Comparison of ENCODE assay signal across 1 cellular context in the genomic region with DNA sequence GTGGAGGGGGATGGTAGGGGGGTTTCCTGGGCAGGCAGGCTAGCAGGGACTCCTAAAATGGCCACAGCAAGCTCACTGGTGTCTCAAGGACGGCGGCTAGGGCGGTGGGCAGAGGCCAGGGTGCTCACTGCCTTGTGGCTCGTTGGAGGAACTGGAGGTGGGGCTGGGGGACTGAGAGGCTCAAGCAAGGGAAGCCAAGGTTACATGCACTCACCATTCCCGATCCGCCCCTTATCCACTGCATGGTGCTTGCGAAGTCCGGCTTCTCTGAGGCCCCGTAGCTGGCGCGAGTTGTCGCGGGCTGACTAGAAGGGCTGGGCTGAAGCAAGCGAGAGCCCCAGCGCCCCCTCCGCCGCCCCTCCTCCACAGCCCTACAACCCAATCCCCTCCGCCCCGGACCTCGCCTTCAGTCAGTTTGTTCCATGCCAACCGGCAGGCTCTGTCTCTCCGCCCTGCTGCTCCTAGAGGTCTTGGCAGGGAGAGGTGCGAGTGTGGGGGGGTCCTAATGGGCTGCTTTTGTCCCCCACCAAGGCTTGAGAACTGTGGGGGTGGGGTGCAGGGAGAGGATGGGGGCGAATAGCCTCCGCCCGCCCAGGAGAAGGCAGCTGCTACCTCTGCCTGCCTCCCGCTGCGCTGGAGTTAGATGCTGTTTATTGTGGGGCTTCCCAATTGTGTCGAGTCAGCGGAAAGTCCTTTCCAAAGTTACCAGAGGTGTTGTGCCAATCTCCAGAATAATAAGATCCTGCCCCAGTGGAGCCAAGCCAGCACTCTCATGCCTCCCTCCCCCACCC.
TF ChIP-seq lines count a peak whose summit lies in the region.

Gene ARHGEF9, minus strand, starts transcription at position 313 of the 791 bp plus-strand sequence. Its CDS starts 69 bp downstream, at position 244.

TF ChIP-seq in SK-N-SH treated with all-trans-retinoic acid at 6 μM for 48 hours, 23 proteins besides CTCF, POLR2A, EP300 and RAD21 (continued from another document):
- TF ChIP-seq ZC3H10 (CRISPR knock-in tag; IDR thresholded peaks at IDR 0.05) (no peak), ZFP30 (CRISPR knock-in tag; IDR thresholded peaks at IDR 0.05) (no peak)
